In genomic region chr12:121705514-121705913, GRCh38 we compare ENCODE assay signal across 7 cellular contexts.
"Had no signal": no experiment of that assay in that cellular context is flagged by ENCODE, and none has a peak within 500 bp of the region (broad histone marks: within the 10 kb centered on the region; RNA-seq: fewer than 3 reads in every experiment).

No MANE protein-coding gene starts in this region.

- H3K9me3 Mint-ChIP-seq: GM23338, HFFc6 had no signal

- DNase-seq: H9, HCEC 1CT, HFFc6, IMR-90, KBM-7 had no signal

- H3K27ac Mint-ChIP-seq: GM23338, H9, HFFc6 had no signal

- H3K4me2 ChIP-seq: GM23338, KMS-11 had no signal

- H3K9ac ChIP-seq: KMS-11 had no signal

- ATAC-seq: GM23338 had no signal

- H3K27ac ChIP-seq: KMS-11 had no signal

- H3K4me3 ChIP-seq: GM23338 had no signal

- H3K4me3 Mint-ChIP-seq: GM23338, H9, HFFc6 had no signal

- H3K4me1 Mint-ChIP-seq: GM23338 had no signal

- H2AFZ ChIP-seq: GM23338 had no signal
